In genomic region chr18:52945552-52945951, GRCh38 we compare ENCODE assay signal across 30 cellular contexts.
"Had no signal": no experiment of that assay in that cellular context is flagged by ENCODE, and none has a peak within 500 bp of the region (broad histone marks: within the 10 kb centered on the region; RNA-seq: fewer than 3 reads in every experiment).

No MANE protein-coding gene starts in this region.

- H3K27me3 ChIP-seq: SJCRH30 had no signal

- H3K36me3 ChIP-seq: SJCRH30 had no signal

- H3K9ac ChIP-seq: KMS-11 had no signal

- H3K27ac ChIP-seq: KMS-11, RWPE1, SJCRH30, SK-N-MC had no signal

- H3K4me3 ChIP-seq: SJCRH30, SK-N-MC had no signal

- H3K4me2 ChIP-seq: KMS-11 had no signal

- H3K4me1 ChIP-seq: SJCRH30 had no signal

- DNase-seq: Karpas-422, MM.1S, MV-4-11, NCI-H1092, NCI-H1105, NCI-H1417 treated with DMSO at 0.1 percent for 48 hours, NCI-H1436 treated with DMSO at 0.1 percent for 48 hours, NCI-H1694 treated with DMSO at 0.1 percent for 48 hours, NCI-H187 treated with DMSO at 0.1 percent for 48 hours, NCI-H2029, NCI-H2081, NCI-H2171 treated with DMSO at 0.1 percent for 48 hours, NCI-H2227 treated with DMSO at 0.1 percent for 48 hours, NCI-H345, NCI-H446, NCI-H510A treated with DMSO at 0.1 percent for 48 hours, NCI-H524 treated with DMSO at 0.1 percent for 48 hours, NCI-H526 treated with DMSO at 0.1 percent for 48 hours, NCI-H774, OCI-M1, PC-3, SHP77, SIG-M5, SJCRH30, T-cell had no signal

- H3K9me3 ChIP-seq: SJCRH30 had no signal

- ATAC-seq: PC-3, Right ventricle myocardium inferior, SK-N-SH treated with all-trans-retinoic acid at 6 μM for 48 hours, T-cell had no signal
